Comparison of ENCODE assay signal across 8 cellular contexts in genomic region chr6:45377555-45378323, GRCh38. TPM values are rescaled to one million over a fixed set of nuclear protein-coding genes. Genes with fewer than 3 reads are reported as not detected.
DNase-seq lines count a peak whose midpoint lies in the region; ATAC-seq and TF ChIP-seq lines count a peak whose summit lies in the region.

Gene SUPT3H (minus strand): TSS chr6:45377934.

- H3K4me3 Mint-ChIP-seq in naive thymus-derived CD4-positive, alpha-beta T cell: peak within 1 kb of the TSS; percentile 89 to 100 (median 98)
- peak within 1 kb of the TSS; percentile 88 for H3K4me3 Mint-ChIP-seq in stimulated activated memory B cell treated with anti-CD40 and anti-IgM and Interleukin-4, amounts not matched to agents 10 μg/mL and 1 μg/mL and 100 μg/mL, for 72 hours

- DNase-seq in DMS79 (lab: John Stamatoyannopoulos, UW): peak; percentile 93
- peak; percentile 84 for DNase-seq in activated T-helper 1 cell treated with Interleukin-2 at 50 U/mL for 16 hours (ENCODE audit: low read depth)
- peak; percentile 93 for DNase-seq in fibroblast of gingiva (ENCODE audit: low read depth)
- peak; percentile 87 to 96 (median 89) for DNase-seq in naive thymus-derived CD4-positive, alpha-beta T cell

- peak within 1 kb of the TSS; percentile 75 for H3K4me3 ChIP-seq in naive thymus-derived CD4-positive, alpha-beta T cell (ENCODE audit: low read length)

- ATAC-seq in GM21619 (IDR thresholded peaks at IDR 0.05; ENCODE audit: unreplicated experiment): peak; percentile 95
- ATAC-seq in naive thymus-derived CD4-positive, alpha-beta T cell: peak; percentile 90
- ATAC-seq in stimulated activated memory B cell treated with anti-CD40 and anti-IgM and Interleukin-4, amounts not matched to agents 10 μg/mL and 1 μg/mL and 100 μg/mL, for 72 hours: peak; percentile 94

- peaks cover 0 to 6% (median 0%) of the 10 kb centered on the region in 3 experiments for H3K36me3 ChIP-seq in naive thymus-derived CD4-positive, alpha-beta T cell (ENCODE audit: control insufficient read depth in 2 of 3, insufficient read depth in 3 of 3, low read length in 3 of 3)

- CTCF ChIA-PET in naive thymus-derived CD4-positive, alpha-beta T cell (lab: Charles Lee): interaction anchor here (0.6 to 1.4 kb wide), 15 partner anchors 42 to 985 kb away, joined by 3 to 7 read pairs (median 3); no protein-coding TSS in a partner anchor

- peaks cover 0 to 5% (median 0%) of the 10 kb centered on the region in 11 donors for H3K9me3 Mint-ChIP-seq in naive thymus-derived CD4-positive, alpha-beta T cell
- no peaks in the 10 kb centered on the region for H3K9me3 Mint-ChIP-seq in stimulated activated memory B cell treated with anti-CD40 and anti-IgM and Interleukin-4, amounts not matched to agents 10 μg/mL and 1 μg/mL and 100 μg/mL, for 72 hours

- H3K27me3 Mint-ChIP-seq in naive thymus-derived CD4-positive, alpha-beta T cell: no peaks in the 10 kb centered on the region
- no peaks in the 10 kb centered on the region for H3K27me3 Mint-ChIP-seq in stimulated activated memory B cell treated with anti-CD40 and anti-IgM and Interleukin-4, amounts not matched to agents 10 μg/mL and 1 μg/mL and 100 μg/mL, for 72 hours

- no peaks in the 10 kb centered on the region for H3K27me3 ChIP-seq in naive thymus-derived CD4-positive, alpha-beta T cell (ENCODE audit: control insufficient read depth in 2 of 2, insufficient read depth in 2 of 2, low read length in 2 of 2)

- H3K9me3 ChIP-seq in naive thymus-derived CD4-positive, alpha-beta T cell (ENCODE audit: control insufficient read depth in 2 of 3, low read length in 3 of 3): no peaks in the 10 kb centered on the region

- TF ChIP-seq EP300 in Ishikawa (IDR thresholded peaks at IDR 0.05; ENCODE audit: borderline replicate concordance): no peak

- peak within 1 kb of the TSS; percentile 96 to 100 (median 98) for H3K27ac Mint-ChIP-seq in naive thymus-derived CD4-positive, alpha-beta T cell
- peak within 1 kb of the TSS; percentile 94 for H3K27ac Mint-ChIP-seq in stimulated activated memory B cell treated with anti-CD40 and anti-IgM and Interleukin-4, amounts not matched to agents 10 μg/mL and 1 μg/mL and 100 μg/mL, for 72 hours

- H3K4me1 ChIP-seq in naive thymus-derived CD4-positive, alpha-beta T cell (ENCODE audit: control insufficient read depth in 2 of 2, insufficient read depth in 2 of 2, low read length in 2 of 2): peaks cover 0 to 14% of the 10 kb centered on the region in 2 donors

- H3K4me1 Mint-ChIP-seq in naive thymus-derived CD4-positive, alpha-beta T cell: peaks cover 14 to 35% (median 28%) of the 10 kb centered on the region in 7 donors
- peaks cover 23% of the 10 kb centered on the region for H3K4me1 Mint-ChIP-seq in stimulated activated memory B cell treated with anti-CD40 and anti-IgM and Interleukin-4, amounts not matched to agents 10 μg/mL and 1 μg/mL and 100 μg/mL, for 72 hours

- POLR2A ChIA-PET in naive thymus-derived CD4-positive, alpha-beta T cell (lab: Charles Lee): interaction anchor here (0.6 to 3.0 kb wide), 26 partner anchors 9 to 680 kb away, joined by 3 to 17 read pairs (median 4); partner anchors contain the start of gene RUNX2

- TF ChIP-seq RAD21 in Ishikawa (IDR thresholded peaks at IDR 0.05; ENCODE audit: low read depth): peak; percentile 26; the same call in 1 of the 2 replicates

- peak within 1 kb of the TSS; percentile 86 for H3K27ac ChIP-seq in naive thymus-derived CD4-positive, alpha-beta T cell (ENCODE audit: low read depth, low read length)

- intact Hi-C loops in naive thymus-derived CD4-positive, alpha-beta T cell (cut with micrococcal nuclease): loop anchor here (1.0 to 10.0 kb wide), 22 partner anchors 43 to 751 kb away; partner anchors contain the start of gene ENPP4 (in 1 of the 2)

- H3K36me3 Mint-ChIP-seq in naive thymus-derived CD4-positive, alpha-beta T cell: peaks cover 0 to 3% (median 0%) of the 10 kb centered on the region in 5 donors
- no peaks in the 10 kb centered on the region for H3K36me3 Mint-ChIP-seq in stimulated activated memory B cell treated with anti-CD40 and anti-IgM and Interleukin-4, amounts not matched to agents 10 μg/mL and 1 μg/mL and 100 μg/mL, for 72 hours

TF ChIP-seq in Ishikawa, 13 proteins besides CTCF, POLR2A, EP300 and RAD21:
- peak; percentile 85 for TF ChIP-seq YY1 (IDR thresholded peaks at IDR 0.05; ENCODE audit: low read depth)
- peak; percentile 23; the same call in 1 of the 2 replicates for TF ChIP-seq TCF12 (IDR thresholded peaks at IDR 0.05; ENCODE audit: low read depth)
- TF ChIP-seq, protein P1, sequence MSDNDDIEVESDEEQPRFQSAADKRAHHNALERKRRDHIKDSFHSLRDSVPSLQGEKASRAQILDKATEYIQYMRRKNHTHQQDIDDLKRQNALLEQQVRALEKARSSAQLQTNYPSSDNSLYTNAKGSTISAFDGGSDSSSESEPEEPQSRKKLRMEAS (IDR thresholded peaks at IDR 0.05): peak; percentile 94
- no peak for TF ChIP-seq CREB1 (IDR thresholded peaks at IDR 0.05; ENCODE audit: low read depth)
- peak; percentile 59 for TF ChIP-seq USF1 (IDR thresholded peaks at IDR 0.05)
- peak; percentile 41; the same call in 1 of the 2 replicates for TF ChIP-seq ZBTB7A (IDR thresholded peaks at IDR 0.05; ENCODE audit: low read depth)
- peak; percentile 63 for TF ChIP-seq TAF1 (IDR thresholded peaks at IDR 0.05; ENCODE audit: low read depth)
- no peak for TF ChIP-seq CEBPB (IDR thresholded peaks at IDR 0.05)

TF ChIP-seq in PFSK-1, 5 proteins besides CTCF, POLR2A, EP300 and RAD21:
- TF ChIP-seq FOXP2 (optimal IDR thresholded peaks at IDR 0.05; ENCODE audit: borderline replicate concordance, extremely low read depth, extremely low read length, insufficient read depth) (peak; percentile 73), POLR2AphosphoS5 (IDR thresholded peaks at IDR 0.05; ENCODE audit: low read depth, low read length) (peak; percentile 81), SIN3A (IDR thresholded peaks at IDR 0.05; ENCODE audit: borderline replicate concordance, insufficient read depth, low read length) (no peak; the same call in 1 of the 2 replicates), TAF1 (IDR thresholded peaks at IDR 0.05; ENCODE audit: borderline replicate concordance, insufficient read depth, low read length) (peak; percentile 92; the same call in 1 of the 2 replicates)
- TF ChIP-seq, protein P2, sequence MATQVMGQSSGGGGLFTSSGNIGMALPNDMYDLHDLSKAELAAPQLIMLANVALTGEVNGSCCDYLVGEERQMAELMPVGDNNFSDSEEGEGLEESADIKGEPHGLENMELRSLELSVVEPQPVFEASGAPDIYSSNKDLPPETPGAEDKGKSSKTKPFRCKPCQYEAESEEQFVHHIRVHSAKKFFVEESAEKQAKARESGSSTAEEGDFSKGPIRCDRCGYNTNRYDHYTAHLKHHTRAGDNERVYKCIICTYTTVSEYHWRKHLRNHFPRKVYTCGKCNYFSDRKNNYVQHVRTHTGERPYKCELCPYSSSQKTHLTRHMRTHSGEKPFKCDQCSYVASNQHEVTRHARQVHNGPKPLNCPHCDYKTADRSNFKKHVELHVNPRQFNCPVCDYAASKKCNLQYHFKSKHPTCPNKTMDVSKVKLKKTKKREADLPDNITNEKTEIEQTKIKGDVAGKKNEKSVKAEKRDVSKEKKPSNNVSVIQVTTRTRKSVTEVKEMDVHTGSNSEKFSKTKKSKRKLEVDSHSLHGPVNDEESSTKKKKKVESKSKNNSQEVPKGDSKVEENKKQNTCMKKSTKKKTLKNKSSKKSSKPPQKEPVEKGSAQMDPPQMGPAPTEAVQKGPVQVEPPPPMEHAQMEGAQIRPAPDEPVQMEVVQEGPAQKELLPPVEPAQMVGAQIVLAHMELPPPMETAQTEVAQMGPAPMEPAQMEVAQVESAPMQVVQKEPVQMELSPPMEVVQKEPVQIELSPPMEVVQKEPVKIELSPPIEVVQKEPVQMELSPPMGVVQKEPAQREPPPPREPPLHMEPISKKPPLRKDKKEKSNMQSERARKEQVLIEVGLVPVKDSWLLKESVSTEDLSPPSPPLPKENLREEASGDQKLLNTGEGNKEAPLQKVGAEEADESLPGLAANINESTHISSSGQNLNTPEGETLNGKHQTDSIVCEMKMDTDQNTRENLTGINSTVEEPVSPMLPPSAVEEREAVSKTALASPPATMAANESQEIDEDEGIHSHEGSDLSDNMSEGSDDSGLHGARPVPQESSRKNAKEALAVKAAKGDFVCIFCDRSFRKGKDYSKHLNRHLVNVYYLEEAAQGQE (IDR thresholded peaks at IDR 0.05; ENCODE audit: insufficient read depth in 1 of 2, low read depth in 2 of 2, low read length in 2 of 2): peak; percentile 43 to 49; a peak in 1 of 4 replicates

RNA-seq across cellular contexts. Expression of gene SUPT3H, which starts in this region (rescaled TPM):
- polyA plus RNA-seq in PFSK-1 (2012; ENCODE audit: insufficient read length, low read depth): 7.7 TPM
- total RNA-seq in naive thymus-derived CD4-positive, alpha-beta T cell: 10 to 100 TPM in 4 of 5 experiments, 1 to 10 TPM in 1; 10.0 to 16.0 (median 12.7) TPM
- polyA plus RNA-seq in naive thymus-derived CD4-positive, alpha-beta T cell: 10 to 100 TPM in 1 of 2 donors, 1 to 10 TPM in 1; 8.0 to 15.5 TPM

Comparison
In these comparisons a context has a peak if more than half of its experiments do, and no peak if none do; other contexts are left out.
1. Peak in every context shown above with its lines: DNase-seq, ATAC-seq, H3K4me3 ChIP-seq and H3K27ac ChIP-seq.